Comparison of ENCODE assay signal across 8 cellular contexts in the genomic region with DNA sequence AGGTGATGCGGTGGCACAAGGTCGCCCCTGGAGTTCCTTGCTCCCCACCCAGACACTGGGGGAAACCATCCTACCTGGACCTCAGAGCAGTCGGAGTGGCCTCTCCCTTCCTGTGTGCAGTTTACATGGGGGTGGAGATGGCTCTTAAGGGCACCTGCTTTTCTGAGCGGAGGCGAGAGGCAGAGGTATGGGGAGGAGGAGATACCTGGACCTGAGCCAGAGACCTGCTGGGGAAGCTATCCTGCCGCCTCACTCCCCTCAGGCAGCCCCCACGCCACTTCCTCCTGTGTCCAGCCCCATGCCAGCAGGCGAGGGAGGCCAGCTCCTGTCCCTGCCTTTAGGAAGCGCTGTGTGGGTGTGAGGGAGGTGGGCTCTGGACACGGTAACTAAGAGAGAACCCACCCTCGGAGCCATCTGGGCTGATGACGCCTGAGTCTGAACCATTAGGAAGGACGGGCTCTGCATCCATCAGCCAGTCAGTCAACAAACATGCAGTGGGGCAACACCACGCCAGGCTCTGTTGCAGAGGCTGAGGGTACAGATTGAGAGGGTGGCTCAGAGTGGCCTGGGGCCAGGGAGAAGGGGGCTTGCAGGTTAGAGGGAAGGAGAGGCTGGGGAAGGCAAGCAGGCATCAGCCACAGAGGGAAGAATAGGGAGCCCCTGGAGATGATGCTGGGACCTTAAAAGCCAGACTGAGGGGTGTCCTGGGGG. TPM values are rescaled to one million over a fixed set of nuclear protein-coding genes. Genes with fewer than 3 reads are reported as not detected.
DNase-seq lines count a peak whose midpoint lies in the region; ATAC-seq and TF ChIP-seq lines count a peak whose summit lies in the region.

No MANE protein-coding gene starts in this region.

- intact Hi-C loops in activated CD4-positive, alpha-beta T cell treated with anti-CD3 and anti-CD28 coated beads for 36 hours (cut with DNase I, micrococcal nuclease), result no loop called here
- intact Hi-C loops in dendritic cell treated with granulocyte-macrophage colony-stimulating factor and Interleukin-4, amounts not matched to agents 40 ng/mL and 50 ng/mL, for 4 days (cut with micrococcal nuclease), result no loop called here
- intact Hi-C loops in ovary (cut with DNase I), result loop anchor here in 1 of 4 donors (5.0 kb wide), 1 partner anchor 52 kb away; no protein-coding TSS in a partner anchor

- H3K4me1 Mint-ChIP-seq in activated CD4-positive, alpha-beta T cell treated with anti-CD3 and anti-CD28 coated beads for 36 hours, result peaks cover 23% of the 10 kb centered on the region
- peaks cover 44% of the 10 kb centered on the region for H3K4me1 Mint-ChIP-seq in dendritic cell treated with granulocyte-macrophage colony-stimulating factor and Interleukin-4, amounts not matched to agents 40 ng/mL and 50 ng/mL, for 4 days (ENCODE audit: low read depth)

- TF ChIP-seq CTCF in ovary (IDR thresholded peaks at IDR 0.05), result no peak

- H3K27me3 Mint-ChIP-seq in activated CD4-positive, alpha-beta T cell treated with anti-CD3 and anti-CD28 coated beads for 36 hours, result no peaks in the 10 kb centered on the region
- peaks cover 3% of the 10 kb centered on the region for H3K27me3 Mint-ChIP-seq in dendritic cell treated with granulocyte-macrophage colony-stimulating factor and Interleukin-4, amounts not matched to agents 40 ng/mL and 50 ng/mL, for 4 days

- no peaks in the 10 kb centered on the region for H3K36me3 ChIP-seq in ovary

- TF ChIP-seq POLR2A in GM18505 (IDR thresholded peaks at IDR 0.05; ENCODE audit: borderline replicate concordance, extremely low read depth, insufficient read depth, insufficient read length) (no peak), ovary (IDR thresholded peaks at IDR 0.05) (no peak)

- H3K4me3 Mint-ChIP-seq in activated CD4-positive, alpha-beta T cell treated with anti-CD3 and anti-CD28 coated beads for 36 hours, result peak overlapping the region; percentile 91
- H3K4me3 Mint-ChIP-seq in dendritic cell treated with granulocyte-macrophage colony-stimulating factor and Interleukin-4, amounts not matched to agents 40 ng/mL and 50 ng/mL, for 4 days, result peak overlapping the region; percentile 93

- H3K27me3 ChIP-seq in ovary, result no peaks in the 10 kb centered on the region

- H3K4me1 ChIP-seq in ovary (ENCODE audit: insufficient read depth), result peaks cover 8% of the 10 kb centered on the region

- WGBS in ovary, 3 donors, result 12 to 16% (median 13%) methylated on average over 14 of the region's 14 CpGs

- POLR2A ChIA-PET in activated CD4-positive, alpha-beta T cell treated with anti-CD3 and anti-CD28 coated beads for 36 hours (lab: Charles Lee), result interaction anchor here (1.4 kb wide), 1 partner anchor 233 kb away, joined by 3 read pairs; no protein-coding TSS in a partner anchor

- TF ChIP-seq EP300 in ovary (IDR thresholded peaks at IDR 0.05), result no peak

- DNase-seq in NCI-H1092 (lab: John Stamatoyannopoulos, UW) (peak; percentile 8), ovary (peak in 4 of 5 donors; percentile 21 to 47 (median 33)), medulla oblongata (ENCODE audit: extremely low spot score) (no peak)
- peak; percentile 63 for DNase-seq in activated CD4-positive, alpha-beta T cell treated with anti-CD3 and anti-CD28 coated beads for 36 hours

- H3K27ac ChIP-seq in ovary, result no peak overlapping the region

- H3K4me3 ChIP-seq in ovary, result no peak overlapping the region

- H3K9me3 ChIP-seq in ovary, result no peaks in the 10 kb centered on the region

- H3K27ac Mint-ChIP-seq in activated CD4-positive, alpha-beta T cell treated with anti-CD3 and anti-CD28 coated beads for 36 hours, result peak overlapping the region; percentile 99
- peak overlapping the region; percentile 97 for H3K27ac Mint-ChIP-seq in dendritic cell treated with granulocyte-macrophage colony-stimulating factor and Interleukin-4, amounts not matched to agents 40 ng/mL and 50 ng/mL, for 4 days

- H3K9me3 Mint-ChIP-seq in activated CD4-positive, alpha-beta T cell treated with anti-CD3 and anti-CD28 coated beads for 36 hours (ENCODE audit: low read depth), result no peaks in the 10 kb centered on the region
- H3K9me3 Mint-ChIP-seq in dendritic cell treated with granulocyte-macrophage colony-stimulating factor and Interleukin-4, amounts not matched to agents 40 ng/mL and 50 ng/mL, for 4 days, result no peaks in the 10 kb centered on the region

- ATAC-seq in GM18505 (IDR thresholded peaks at IDR 0.05; ENCODE audit: unreplicated experiment) (peak; percentile 2), GM21619 (IDR thresholded peaks at IDR 0.05; ENCODE audit: unreplicated experiment) (no peak), GM18868 (IDR thresholded peaks at IDR 0.05; ENCODE audit: unreplicated experiment) (no peak)
- peak; percentile 0 for ATAC-seq in activated CD4-positive, alpha-beta T cell treated with anti-CD3 and anti-CD28 coated beads for 36 hours

- H3K36me3 Mint-ChIP-seq in activated CD4-positive, alpha-beta T cell treated with anti-CD3 and anti-CD28 coated beads for 36 hours (ENCODE audit: low read depth), result peaks cover 43% of the 10 kb centered on the region
- H3K36me3 Mint-ChIP-seq in dendritic cell treated with granulocyte-macrophage colony-stimulating factor and Interleukin-4, amounts not matched to agents 40 ng/mL and 50 ng/mL, for 4 days (ENCODE audit: low read depth), result peaks cover 48% of the 10 kb centered on the region

- CTCF ChIA-PET in activated CD4-positive, alpha-beta T cell treated with anti-CD3 and anti-CD28 coated beads for 36 hours (lab: Charles Lee), result interaction anchor here (1.5 kb wide), 1 partner anchor 93 kb away, joined by 9 read pairs; a partner anchor contains a TSS

RNA-seq across cellular contexts. Expression of a gene that starts 1.2 kb away (rescaled TPM):
- 1,000 to 10,000 TPM in 1 of 2 experiments, 100 to 1,000 TPM in 1; 997 to 1,175 TPM for total RNA-seq in activated CD4-positive, alpha-beta T cell treated with anti-CD3 and anti-CD28 coated beads for 36 hours
- total RNA-seq in ovary, result 10 to 100 TPM in 4 of 7 donors, 1 to 10 TPM in 3; 6.7 to 33.3 (median 14.1) TPM
- polyA plus RNA-seq in ovary, result 10 to 100 TPM in 1 of 2 donors, 1 to 10 TPM in 1; 1.6 to 12.2 TPM

RNA-seq across cellular contexts. Expression of a gene that starts 8.9 kb away (rescaled TPM):
- 100 to 1,000 TPM; 188 to 190 TPM for total RNA-seq in activated CD4-positive, alpha-beta T cell treated with anti-CD3 and anti-CD28 coated beads for 36 hours
- total RNA-seq in ovary, result 100 to 1,000 TPM in 1 of 7 donors, 10 to 100 TPM in 6; 21.3 to 106 (median 40.1) TPM
- 10 to 100 TPM; 10.0 to 43.9 TPM for polyA plus RNA-seq in ovary

RNA-seq across cellular contexts. Expression of a gene that starts 9.1 kb away (rescaled TPM):
- total RNA-seq in activated CD4-positive, alpha-beta T cell treated with anti-CD3 and anti-CD28 coated beads for 36 hours, result 10 to 100 TPM; 24.4 to 99.3 TPM
- 10 to 100 TPM in 6 of 7 donors, 1 to 10 TPM in 1; 9.3 to 60.9 (median 33.9) TPM for total RNA-seq in ovary
- 10 to 100 TPM in 1 of 2 donors, 1 to 10 TPM in 1; 3.5 to 12.5 TPM for polyA plus RNA-seq in ovary

RNA-seq across cellular contexts. Expression of a gene that starts 14.5 kb away (rescaled TPM):
- 10 to 100 TPM; 17.4 to 18.9 TPM for total RNA-seq in activated CD4-positive, alpha-beta T cell treated with anti-CD3 and anti-CD28 coated beads for 36 hours
- 10 to 100 TPM in 4 of 7 donors, 1 to 10 TPM in 3; 4.1 to 12.5 (median 10.5) TPM for total RNA-seq in ovary
- 10 to 100 TPM in 1 of 2 donors, 1 to 10 TPM in 1; 9.9 to 10.0 TPM for polyA plus RNA-seq in ovary

Comparison
In these comparisons a context has a peak if more than half of its experiments do, and no peak if none do; other contexts are left out.
1. ATAC-seq: peak in GM18505 (single experiment) and activated CD4-positive, alpha-beta T cell treated with anti-CD3 and anti-CD28 coated beads for 36 hours (single experiment); none in GM21619 (single experiment) and GM18868 (single experiment).
2. RNA of a gene that starts 1.2 kb away (total RNA-seq): 997 to 1,175 TPM in activated CD4-positive, alpha-beta T cell treated with anti-CD3 and anti-CD28 coated beads for 36 hours; 6.7 to 33.3 TPM in ovary; every median in the first group is over 10 times any median in the second.